ENCODE assay signal across 1 cellular context in genomic region chr10:95499482-95499989, GRCh38.
TF ChIP-seq lines count a peak whose summit lies in the region.

No MANE protein-coding gene starts in this region.

TF ChIP-seq in HepG2, 621 proteins besides CTCF, POLR2A, EP300 and RAD21 (continued from another document and continues in another):
- TF ChIP-seq, protein P1, sequence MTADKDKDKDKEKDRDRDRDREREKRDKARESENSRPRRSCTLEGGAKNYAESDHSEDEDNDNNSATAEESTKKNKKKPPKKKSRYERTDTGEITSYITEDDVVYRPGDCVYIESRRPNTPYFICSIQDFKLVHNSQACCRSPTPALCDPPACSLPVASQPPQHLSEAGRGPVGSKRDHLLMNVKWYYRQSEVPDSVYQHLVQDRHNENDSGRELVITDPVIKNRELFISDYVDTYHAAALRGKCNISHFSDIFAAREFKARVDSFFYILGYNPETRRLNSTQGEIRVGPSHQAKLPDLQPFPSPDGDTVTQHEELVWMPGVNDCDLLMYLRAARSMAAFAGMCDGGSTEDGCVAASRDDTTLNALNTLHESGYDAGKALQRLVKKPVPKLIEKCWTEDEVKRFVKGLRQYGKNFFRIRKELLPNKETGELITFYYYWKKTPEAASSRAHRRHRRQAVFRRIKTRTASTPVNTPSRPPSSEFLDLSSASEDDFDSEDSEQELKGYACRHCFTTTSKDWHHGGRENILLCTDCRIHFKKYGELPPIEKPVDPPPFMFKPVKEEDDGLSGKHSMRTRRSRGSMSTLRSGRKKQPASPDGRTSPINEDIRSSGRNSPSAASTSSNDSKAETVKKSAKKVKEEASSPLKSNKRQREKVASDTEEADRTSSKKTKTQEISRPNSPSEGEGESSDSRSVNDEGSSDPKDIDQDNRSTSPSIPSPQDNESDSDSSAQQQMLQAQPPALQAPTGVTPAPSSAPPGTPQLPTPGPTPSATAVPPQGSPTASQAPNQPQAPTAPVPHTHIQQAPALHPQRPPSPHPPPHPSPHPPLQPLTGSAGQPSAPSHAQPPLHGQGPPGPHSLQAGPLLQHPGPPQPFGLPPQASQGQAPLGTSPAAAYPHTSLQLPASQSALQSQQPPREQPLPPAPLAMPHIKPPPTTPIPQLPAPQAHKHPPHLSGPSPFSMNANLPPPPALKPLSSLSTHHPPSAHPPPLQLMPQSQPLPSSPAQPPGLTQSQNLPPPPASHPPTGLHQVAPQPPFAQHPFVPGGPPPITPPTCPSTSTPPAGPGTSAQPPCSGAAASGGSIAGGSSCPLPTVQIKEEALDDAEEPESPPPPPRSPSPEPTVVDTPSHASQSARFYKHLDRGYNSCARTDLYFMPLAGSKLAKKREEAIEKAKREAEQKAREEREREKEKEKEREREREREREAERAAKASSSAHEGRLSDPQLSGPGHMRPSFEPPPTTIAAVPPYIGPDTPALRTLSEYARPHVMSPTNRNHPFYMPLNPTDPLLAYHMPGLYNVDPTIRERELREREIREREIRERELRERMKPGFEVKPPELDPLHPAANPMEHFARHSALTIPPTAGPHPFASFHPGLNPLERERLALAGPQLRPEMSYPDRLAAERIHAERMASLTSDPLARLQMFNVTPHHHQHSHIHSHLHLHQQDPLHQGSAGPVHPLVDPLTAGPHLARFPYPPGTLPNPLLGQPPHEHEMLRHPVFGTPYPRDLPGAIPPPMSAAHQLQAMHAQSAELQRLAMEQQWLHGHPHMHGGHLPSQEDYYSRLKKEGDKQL (CRISPR knock-in tag; IDR thresholded peaks at IDR 0.05; ENCODE audit: low read depth) = no peak
- no peak for TF ChIP-seq MIXL1 (CRISPR knock-in tag; IDR thresholded peaks at IDR 0.05)
- TF ChIP-seq, protein P2, sequence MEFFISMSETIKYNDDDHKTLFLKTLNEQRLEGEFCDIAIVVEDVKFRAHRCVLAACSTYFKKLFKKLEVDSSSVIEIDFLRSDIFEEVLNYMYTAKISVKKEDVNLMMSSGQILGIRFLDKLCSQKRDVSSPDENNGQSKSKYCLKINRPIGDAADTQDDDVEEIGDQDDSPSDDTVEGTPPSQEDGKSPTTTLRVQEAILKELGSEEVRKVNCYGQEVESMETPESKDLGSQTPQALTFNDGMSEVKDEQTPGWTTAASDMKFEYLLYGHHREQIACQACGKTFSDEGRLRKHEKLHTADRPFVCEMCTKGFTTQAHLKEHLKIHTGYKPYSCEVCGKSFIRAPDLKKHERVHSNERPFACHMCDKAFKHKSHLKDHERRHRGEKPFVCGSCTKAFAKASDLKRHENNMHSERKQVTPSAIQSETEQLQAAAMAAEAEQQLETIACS (CRISPR knock-in tag; IDR thresholded peaks at IDR 0.05) = no peak
- no peak for TF ChIP-seq ZNF782 (CRISPR knock-in tag; IDR thresholded peaks at IDR 0.05; ENCODE audit: borderline replicate concordance)
- no peak for TF ChIP-seq ZNF235 (CRISPR knock-in tag; IDR thresholded peaks at IDR 0.05; ENCODE audit: borderline replicate concordance)
- TF ChIP-seq, protein P3, sequence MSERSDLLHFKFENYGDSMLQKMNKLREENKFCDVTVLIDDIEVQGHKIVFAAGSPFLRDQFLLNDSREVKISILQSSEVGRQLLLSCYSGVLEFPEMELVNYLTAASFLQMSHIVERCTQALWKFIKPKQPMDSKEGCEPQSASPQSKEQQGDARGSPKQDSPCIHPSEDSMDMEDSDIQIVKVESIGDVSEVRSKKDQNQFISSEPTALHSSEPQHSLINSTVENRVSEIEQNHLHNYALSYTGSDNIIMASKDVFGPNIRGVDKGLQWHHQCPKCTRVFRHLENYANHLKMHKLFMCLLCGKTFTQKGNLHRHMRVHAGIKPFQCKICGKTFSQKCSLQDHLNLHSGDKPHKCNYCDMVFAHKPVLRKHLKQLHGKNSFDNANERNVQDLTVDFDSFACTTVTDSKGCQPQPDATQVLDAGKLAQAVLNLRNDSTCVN (CRISPR knock-in tag; IDR thresholded peaks at IDR 0.05; ENCODE audit: borderline replicate concordance) = peak; percentile 91
- TF ChIP-seq ZNF660 (CRISPR knock-in tag; IDR thresholded peaks at IDR 0.05; ENCODE audit: borderline replicate concordance, low read depth) = no peak
- TF ChIP-seq NR2F6 (IDR thresholded peaks at IDR 0.05) = peak; percentile 82
- peak; percentile 52 for TF ChIP-seq NR2F6 (CRISPR knock-in tag; IDR thresholded peaks at IDR 0.05)
- TF ChIP-seq MAFG (CRISPR knock-in tag; IDR thresholded peaks at IDR 0.05) = no peak
- TF ChIP-seq MAFF (IDR thresholded peaks at IDR 0.05; ENCODE audit: low read depth, low read length) = peak; percentile 89
- no peak for TF ChIP-seq SIN3A (IDR thresholded peaks at IDR 0.05; ENCODE audit: borderline replicate concordance, low read depth, low read length)
- TF ChIP-seq, protein P4, sequence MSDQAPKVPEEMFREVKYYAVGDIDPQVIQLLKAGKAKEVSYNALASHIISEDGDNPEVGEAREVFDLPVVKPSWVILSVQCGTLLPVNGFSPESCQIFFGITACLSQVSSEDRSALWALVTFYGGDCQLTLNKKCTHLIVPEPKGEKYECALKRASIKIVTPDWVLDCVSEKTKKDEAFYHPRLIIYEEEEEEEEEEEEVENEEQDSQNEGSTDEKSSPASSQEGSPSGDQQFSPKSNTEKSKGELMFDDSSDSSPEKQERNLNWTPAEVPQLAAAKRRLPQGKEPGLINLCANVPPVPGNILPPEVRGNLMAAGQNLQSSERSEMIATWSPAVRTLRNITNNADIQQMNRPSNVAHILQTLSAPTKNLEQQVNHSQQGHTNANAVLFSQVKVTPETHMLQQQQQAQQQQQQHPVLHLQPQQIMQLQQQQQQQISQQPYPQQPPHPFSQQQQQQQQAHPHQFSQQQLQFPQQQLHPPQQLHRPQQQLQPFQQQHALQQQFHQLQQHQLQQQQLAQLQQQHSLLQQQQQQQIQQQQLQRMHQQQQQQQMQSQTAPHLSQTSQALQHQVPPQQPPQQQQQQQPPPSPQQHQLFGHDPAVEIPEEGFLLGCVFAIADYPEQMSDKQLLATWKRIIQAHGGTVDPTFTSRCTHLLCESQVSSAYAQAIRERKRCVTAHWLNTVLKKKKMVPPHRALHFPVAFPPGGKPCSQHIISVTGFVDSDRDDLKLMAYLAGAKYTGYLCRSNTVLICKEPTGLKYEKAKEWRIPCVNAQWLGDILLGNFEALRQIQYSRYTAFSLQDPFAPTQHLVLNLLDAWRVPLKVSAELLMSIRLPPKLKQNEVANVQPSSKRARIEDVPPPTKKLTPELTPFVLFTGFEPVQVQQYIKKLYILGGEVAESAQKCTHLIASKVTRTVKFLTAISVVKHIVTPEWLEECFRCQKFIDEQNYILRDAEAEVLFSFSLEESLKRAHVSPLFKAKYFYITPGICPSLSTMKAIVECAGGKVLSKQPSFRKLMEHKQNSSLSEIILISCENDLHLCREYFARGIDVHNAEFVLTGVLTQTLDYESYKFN (CRISPR knock-in tag; conservative IDR thresholded peaks at IDR 0.05) = peak; percentile 28; the same call in 1 of the 2 replicates
- no peak for TF ChIP-seq HOXA5 (CRISPR knock-in tag; IDR thresholded peaks at IDR 0.05)
- no peak for TF ChIP-seq RARG (CRISPR knock-in tag; IDR thresholded peaks at IDR 0.05; ENCODE audit: low read depth)
- TF ChIP-seq, protein P5, sequence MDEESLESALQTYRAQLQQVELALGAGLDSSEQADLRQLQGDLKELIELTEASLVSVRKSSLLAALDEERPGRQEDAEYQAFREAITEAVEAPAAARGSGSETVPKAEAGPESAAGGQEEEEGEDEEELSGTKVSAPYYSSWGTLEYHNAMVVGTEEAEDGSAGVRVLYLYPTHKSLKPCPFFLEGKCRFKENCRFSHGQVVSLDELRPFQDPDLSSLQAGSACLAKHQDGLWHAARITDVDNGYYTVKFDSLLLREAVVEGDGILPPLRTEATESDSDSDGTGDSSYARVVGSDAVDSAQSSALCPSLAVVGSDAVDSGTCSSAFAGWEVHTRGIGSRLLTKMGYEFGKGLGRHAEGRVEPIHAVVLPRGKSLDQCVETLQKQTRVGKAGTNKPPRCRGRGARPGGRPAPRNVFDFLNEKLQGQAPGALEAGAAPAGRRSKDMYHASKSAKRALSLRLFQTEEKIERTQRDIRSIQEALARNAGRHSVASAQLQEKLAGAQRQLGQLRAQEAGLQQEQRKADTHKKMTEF (CRISPR knock-in tag; IDR thresholded peaks at IDR 0.05) = peak; percentile 30; the same call in 1 of the 2 replicates
- no peak for TF ChIP-seq FOXP1 (IDR thresholded peaks at IDR 0.05)
- TF ChIP-seq FOXP1 (CRISPR knock-in tag; IDR thresholded peaks at IDR 0.05) = peak; percentile 24; the same call in 1 of the 2 replicates
- no peak for TF ChIP-seq MYPOP (CRISPR knock-in tag; IDR thresholded peaks at IDR 0.05)
- peak; percentile 64 for TF ChIP-seq TEAD3 (CRISPR knock-in tag; optimal IDR thresholded peaks at IDR 0.05; ENCODE audit: borderline replicate concordance)
- TF ChIP-seq RBFOX2 (IDR thresholded peaks at IDR 0.05; ENCODE audit: low read depth, low read length) = no peak
- TF ChIP-seq ZNF207 (IDR thresholded peaks at IDR 0.05; ENCODE audit: borderline replicate concordance) = no peak
- TF ChIP-seq, protein P6, sequence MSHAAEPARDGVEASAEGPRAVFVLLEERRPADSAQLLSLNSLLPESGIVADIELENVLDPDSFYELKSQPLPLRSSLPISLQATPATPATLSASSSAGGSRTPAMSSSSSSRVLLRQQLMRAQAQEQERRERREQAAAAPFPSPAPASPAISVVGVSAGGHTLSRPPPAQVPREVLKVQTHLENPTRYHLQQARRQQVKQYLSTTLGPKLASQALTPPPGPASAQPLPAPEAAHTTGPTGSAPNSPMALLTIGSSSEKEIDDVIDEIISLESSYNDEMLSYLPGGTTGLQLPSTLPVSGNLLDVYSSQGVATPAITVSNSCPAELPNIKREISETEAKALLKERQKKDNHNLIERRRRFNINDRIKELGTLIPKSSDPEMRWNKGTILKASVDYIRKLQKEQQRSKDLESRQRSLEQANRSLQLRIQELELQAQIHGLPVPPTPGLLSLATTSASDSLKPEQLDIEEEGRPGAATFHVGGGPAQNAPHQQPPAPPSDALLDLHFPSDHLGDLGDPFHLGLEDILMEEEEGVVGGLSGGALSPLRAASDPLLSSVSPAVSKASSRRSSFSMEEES (CRISPR knock-in tag; IDR thresholded peaks at IDR 0.05) = peak; percentile 28; the same call in 1 of the 2 replicates
- TF ChIP-seq ZNF678 (CRISPR knock-in tag; IDR thresholded peaks at IDR 0.05) = no peak
- TF ChIP-seq SALL1 (CRISPR knock-in tag; IDR thresholded peaks at IDR 0.05) = peak; percentile 33; the same call in 1 of the 2 replicates
- no peak for TF ChIP-seq YY1 (IDR thresholded peaks at IDR 0.05; ENCODE audit: insufficient read depth, insufficient replicate concordance, low read depth, low read length)
- no peak for TF ChIP-seq MZF1 (CRISPR knock-in tag; IDR thresholded peaks at IDR 0.05; ENCODE audit: borderline replicate concordance)
- TF ChIP-seq MAFK (conservative IDR thresholded peaks at IDR 0.05 in 1 of 2, IDR thresholded peaks at IDR 0.05 in 1 of 2; ENCODE audit: low read length in 2 of 2) = peak; percentile 85 to 91
- TF ChIP-seq ZNF468 (CRISPR knock-in tag; IDR thresholded peaks at IDR 0.05) = no peak
- no peak; a peak in 1 of 4 replicates for TF ChIP-seq NR2F1 (CRISPR knock-in tag; IDR thresholded peaks at IDR 0.05)
- TF ChIP-seq FOXP4 (CRISPR knock-in tag; IDR thresholded peaks at IDR 0.05) = 0 out of 2 replicates have a peak, but pooled peaks have one; percentile 18
- TF ChIP-seq ZNF282 (IDR thresholded peaks at IDR 0.05; ENCODE audit: partially characterized antibody) = no peak
- TF ChIP-seq, protein P7, sequence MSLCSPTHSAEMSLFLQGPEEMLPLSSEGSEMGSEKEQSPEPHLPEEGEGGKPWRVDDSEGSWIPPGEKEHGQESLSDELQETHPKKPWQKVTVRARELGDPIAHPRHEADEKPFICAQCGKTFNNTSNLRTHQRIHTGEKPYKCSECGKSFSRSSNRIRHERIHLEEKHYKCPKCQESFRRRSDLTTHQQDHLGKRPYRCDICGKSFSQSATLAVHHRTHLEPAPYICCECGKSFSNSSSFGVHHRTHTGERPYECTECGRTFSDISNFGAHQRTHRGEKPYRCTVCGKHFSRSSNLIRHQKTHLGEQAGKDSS (CRISPR knock-in tag; IDR thresholded peaks at IDR 0.05; ENCODE audit: borderline replicate concordance, low read depth) = no peak
- peak; percentile 46; the same call in 1 of the 2 replicates for TF ChIP-seq ZNF644 (CRISPR knock-in tag; IDR thresholded peaks at IDR 0.05; ENCODE audit: low read depth)
- no peak for TF ChIP-seq IKZF5 (CRISPR knock-in tag; IDR thresholded peaks at IDR 0.05)
- TF ChIP-seq ZNF83 (CRISPR knock-in tag; IDR thresholded peaks at IDR 0.05; ENCODE audit: borderline replicate concordance) = no peak
- no peak for TF ChIP-seq KDM3A (CRISPR knock-in tag; IDR thresholded peaks at IDR 0.05; ENCODE audit: low read depth)
- no peak for TF ChIP-seq GPBP1L1 (CRISPR knock-in tag; IDR thresholded peaks at IDR 0.05)
- TF ChIP-seq HDAC1 (CRISPR knock-in tag; IDR thresholded peaks at IDR 0.05) = peak; percentile 26; the same call in 1 of the 2 replicates
